2 cellular contexts compared by ENCODE assay signal in genomic region chr6:170049641-170050491, GRCh38.
TF ChIP-seq lines count a peak whose summit lies in the region.

No MANE protein-coding gene starts in this region.

TF ChIP-seq in SK-N-SH, 30 proteins besides CTCF, POLR2A, EP300 and RAD21 (continued from another document):
- TF ChIP-seq TCF12 (IDR thresholded peaks at IDR 0.05) = no peak
- TF ChIP-seq ZBTB33 (IDR thresholded peaks at IDR 0.05; ENCODE audit: borderline replicate concordance, low read depth) = no peak
- TF ChIP-seq FOXJ3 (CRISPR knock-in tag; IDR thresholded peaks at IDR 0.05) = no peak
- TF ChIP-seq SIN3A (IDR thresholded peaks at IDR 0.05; ENCODE audit: borderline replicate concordance, low read depth, low read length) = no peak
- no peak for TF ChIP-seq FOSL2 (IDR thresholded peaks at IDR 0.05; ENCODE audit: borderline replicate concordance, low read depth)
- TF ChIP-seq USF1 (IDR thresholded peaks at IDR 0.05; ENCODE audit: borderline replicate concordance, low read depth) = no peak
- TF ChIP-seq YY1 (IDR thresholded peaks at IDR 0.05; ENCODE audit: low read depth) = no peak
- TF ChIP-seq RCOR1 (IDR thresholded peaks at IDR 0.05; ENCODE audit: low read length) = no peak

TF ChIP-seq in SK-N-SH treated with all-trans-retinoic acid at 6 μM for 48 hours, 23 proteins besides CTCF, POLR2A, EP300 and RAD21 (continued from another document):
- TF ChIP-seq TSHZ2 (CRISPR knock-in tag; IDR thresholded peaks at IDR 0.05) = no peak
- TF ChIP-seq ZFP3 (CRISPR knock-in tag; IDR thresholded peaks at IDR 0.05) = no peak
- TF ChIP-seq PATZ1 (CRISPR knock-in tag; IDR thresholded peaks at IDR 0.05; ENCODE audit: borderline replicate concordance) = no peak
- no peak for TF ChIP-seq GLIS3 (CRISPR knock-in tag; IDR thresholded peaks at IDR 0.05)
- TF ChIP-seq RARB (CRISPR knock-in tag; IDR thresholded peaks at IDR 0.05) = no peak
